In the genomic region with DNA sequence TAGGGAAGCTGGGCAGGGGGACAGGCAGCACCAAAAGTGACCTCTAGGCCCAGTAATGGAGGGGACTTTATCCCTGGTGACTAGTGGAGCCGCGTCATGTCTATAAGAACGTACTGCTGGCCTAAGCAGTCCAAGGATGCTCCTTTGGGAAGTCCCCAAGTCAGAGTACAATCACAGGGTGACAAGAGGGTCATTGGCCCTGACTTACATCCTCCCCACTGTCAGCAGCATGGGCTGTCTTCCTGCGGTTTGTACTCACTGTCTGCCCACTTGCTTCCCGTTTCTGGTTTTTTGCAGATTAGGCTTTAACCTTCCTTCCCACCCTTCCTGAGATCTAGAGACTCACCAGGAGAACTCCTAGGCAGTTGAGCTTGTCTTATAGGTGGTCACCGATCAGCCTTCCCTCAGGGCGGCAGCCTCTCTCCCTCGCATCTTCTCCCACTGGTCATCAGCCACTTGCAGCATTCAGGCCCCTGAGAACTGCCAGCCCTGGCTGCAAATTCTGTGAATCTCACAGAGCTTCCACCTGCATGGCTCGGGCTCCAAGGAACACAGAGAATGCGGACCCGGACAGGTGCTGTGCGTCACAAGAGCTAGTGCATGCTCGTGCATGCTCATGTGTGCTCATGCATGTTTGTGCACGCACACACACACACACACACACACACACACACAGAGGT, we compare ENCODE assay signal across 1 cellular context.
TF ChIP-seq lines count a peak whose summit lies in the region.

No MANE protein-coding gene starts in this region.

TF ChIP-seq in SK-N-SH, 30 proteins besides CTCF, POLR2A, EP300 and RAD21:
- TF ChIP-seq REST (IDR thresholded peaks at IDR 0.05; ENCODE audit: low read depth, low read length) (no peak), TAF1 (IDR thresholded peaks at IDR 0.05; ENCODE audit: borderline replicate concordance, low read depth, low read length) (no peak), MXI1 (IDR thresholded peaks at IDR 0.05; ENCODE audit: low read depth, low read length) (no peak), TCF12 (IDR thresholded peaks at IDR 0.05) (no peak), JUND (IDR thresholded peaks at IDR 0.05) (no peak), FOXJ3 (CRISPR knock-in tag; IDR thresholded peaks at IDR 0.05) (no peak), MEF2A (IDR thresholded peaks at IDR 0.05; ENCODE audit: borderline replicate concordance, low read depth) (no peak), RFX5 (IDR thresholded peaks at IDR 0.05; ENCODE audit: low read length) (no peak)
- TF ChIP-seq, protein P1, sequence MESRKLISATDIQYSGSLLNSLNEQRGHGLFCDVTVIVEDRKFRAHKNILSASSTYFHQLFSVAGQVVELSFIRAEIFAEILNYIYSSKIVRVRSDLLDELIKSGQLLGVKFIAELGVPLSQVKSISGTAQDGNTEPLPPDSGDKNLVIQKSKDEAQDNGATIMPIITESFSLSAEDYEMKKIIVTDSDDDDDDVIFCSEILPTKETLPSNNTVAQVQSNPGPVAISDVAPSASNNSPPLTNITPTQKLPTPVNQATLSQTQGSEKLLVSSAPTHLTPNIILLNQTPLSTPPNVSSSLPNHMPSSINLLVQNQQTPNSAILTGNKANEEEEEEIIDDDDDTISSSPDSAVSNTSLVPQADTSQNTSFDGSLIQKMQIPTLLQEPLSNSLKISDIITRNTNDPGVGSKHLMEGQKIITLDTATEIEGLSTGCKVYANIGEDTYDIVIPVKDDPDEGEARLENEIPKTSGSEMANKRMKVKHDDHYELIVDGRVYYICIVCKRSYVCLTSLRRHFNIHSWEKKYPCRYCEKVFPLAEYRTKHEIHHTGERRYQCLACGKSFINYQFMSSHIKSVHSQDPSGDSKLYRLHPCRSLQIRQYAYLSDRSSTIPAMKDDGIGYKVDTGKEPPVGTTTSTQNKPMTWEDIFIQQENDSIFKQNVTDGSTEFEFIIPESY (IDR thresholded peaks at IDR 0.05; ENCODE audit: borderline replicate concordance, low read depth), result no peak
